ENCODE assay signal across 1 cellular context in the genomic region with DNA sequence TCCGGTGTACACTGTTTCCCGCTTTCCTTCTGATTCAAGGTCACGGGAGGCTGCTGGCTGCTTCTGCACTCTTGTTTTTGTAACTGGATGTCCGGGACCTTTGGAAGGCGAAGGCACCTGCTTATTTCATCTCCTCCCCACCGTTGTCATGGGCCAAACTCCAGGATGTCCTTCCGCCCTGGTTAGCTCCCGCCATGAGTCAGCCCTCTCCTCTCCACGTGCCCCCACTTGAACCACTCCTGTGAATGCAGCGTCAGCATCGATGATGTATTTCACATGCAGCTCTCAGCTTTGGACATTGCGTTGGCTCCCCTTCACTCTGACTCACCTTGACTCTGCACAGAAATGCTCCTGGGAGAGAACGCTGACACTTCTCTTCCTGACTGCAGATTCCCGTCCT.
A peak's percentile ranks its signal among the peaks of the same experiment; 100 is the strongest.
TF ChIP-seq lines count a peak whose summit lies in the region.

No MANE protein-coding gene starts in this region.

TF ChIP-seq in HepG2, 621 proteins besides CTCF, POLR2A, EP300 and RAD21 (continues in another document):
- TF ChIP-seq FOXP1 (IDR thresholded peaks at IDR 0.05) (no peak), FOXP1 (CRISPR knock-in tag; IDR thresholded peaks at IDR 0.05) (peak; percentile 49; the same call in 1 of the 2 replicates), ZNF317 (CRISPR knock-in tag; IDR thresholded peaks at IDR 0.05) (peak; percentile 33; the same call in 1 of the 2 replicates), SIN3B (IDR thresholded peaks at IDR 0.05; ENCODE audit: low read length) (no peak), ZNF7 (CRISPR knock-in tag; IDR thresholded peaks at IDR 0.05) (no peak), HOXA5 (CRISPR knock-in tag; IDR thresholded peaks at IDR 0.05) (no peak), SALL2 (CRISPR knock-in tag; IDR thresholded peaks at IDR 0.05) (no peak), ZSCAN31 (CRISPR knock-in tag; IDR thresholded peaks at IDR 0.05; ENCODE audit: low read depth) (no peak), ZNF12 (CRISPR knock-in tag; IDR thresholded peaks at IDR 0.05) (0 out of 2 replicates have a peak, but pooled peaks have one; percentile 16), ATF7 (IDR thresholded peaks at IDR 0.05) (peak; percentile 43; the same call in 1 of the 2 replicates), ATF7 (CRISPR knock-in tag; IDR thresholded peaks at IDR 0.05) (0 out of 2 replicates have a peak, but pooled peaks have one; percentile 46), ZNF724P (CRISPR knock-in tag; IDR thresholded peaks at IDR 0.05; ENCODE audit: borderline replicate concordance) (0 out of 2 replicates have a peak, but pooled peaks have one; percentile 46), ZNF878 (CRISPR knock-in tag; IDR thresholded peaks at IDR 0.05) (peak; percentile 56; the same call in 1 of the 2 replicates), ZMYM2 (CRISPR knock-in tag; IDR thresholded peaks at IDR 0.05) (no peak), ZZZ3 (CRISPR knock-in tag; IDR thresholded peaks at IDR 0.05; ENCODE audit: borderline replicate concordance) (peak; percentile 45; the same call in 1 of the 2 replicates), SRSF4 (IDR thresholded peaks at IDR 0.05; ENCODE audit: low read depth, low read length, poor library complexity, severe bottlenecking) (no peak), ZNF776 (CRISPR knock-in tag; IDR thresholded peaks at IDR 0.05) (no peak), FOXO1 (CRISPR knock-in tag; IDR thresholded peaks at IDR 0.05) (peak; percentile 58; the same call in 1 of the 2 replicates), SNAPC2 (CRISPR knock-in tag; IDR thresholded peaks at IDR 0.05) (no peak), XBP1 (CRISPR knock-in tag; IDR thresholded peaks at IDR 0.05) (0 out of 2 replicates have a peak, but pooled peaks have one; percentile 59), KMT2A (CRISPR knock-in tag; IDR thresholded peaks at IDR 0.05) (0 out of 2 replicates have a peak, but pooled peaks have one; percentile 28), NFIC (IDR thresholded peaks at IDR 0.05; ENCODE audit: low read length) (no peak), ZNF563 (CRISPR knock-in tag; IDR thresholded peaks at IDR 0.05) (peak; percentile 59; the same call in 1 of the 2 replicates), CEBPG (CRISPR knock-in tag; IDR thresholded peaks at IDR 0.05) (no peak), MIER2 (CRISPR knock-in tag; IDR thresholded peaks at IDR 0.05) (peak; percentile 86; the same call in 1 of the 2 replicates), AGO1 (IDR thresholded peaks at IDR 0.05; ENCODE audit: low read depth, low read length, poor library complexity, severe bottlenecking) (no peak), SP4 (CRISPR knock-in tag; IDR thresholded peaks at IDR 0.05) (no peak), JUN (CRISPR knock-in tag; IDR thresholded peaks at IDR 0.05) (peak; percentile 57; the same call in 1 of the 2 replicates), KDM1A (CRISPR knock-in tag; IDR thresholded peaks at IDR 0.05) (no peak), ZNF558 (CRISPR knock-in tag; IDR thresholded peaks at IDR 0.05; ENCODE audit: borderline replicate concordance) (no peak), EEA1 (CRISPR knock-in tag; IDR thresholded peaks at IDR 0.05; ENCODE audit: borderline replicate concordance) (no peak), ZSCAN21 (CRISPR knock-in tag; IDR thresholded peaks at IDR 0.05; ENCODE audit: borderline replicate concordance) (0 out of 2 replicates have a peak, but pooled peaks have one; percentile 37), XRCC5 (optimal IDR thresholded peaks at IDR 0.05; ENCODE audit: low read length) (no peak), ZNF484 (CRISPR knock-in tag; IDR thresholded peaks at IDR 0.05; ENCODE audit: borderline replicate concordance, low read depth) (no peak), PITX1 (CRISPR knock-in tag; IDR thresholded peaks at IDR 0.05) (no peak), ADNP (CRISPR knock-in tag; IDR thresholded peaks at IDR 0.05) (no peak), TRIM24 (CRISPR knock-in tag; IDR thresholded peaks at IDR 0.05) (no peak), BHLHE40 (IDR thresholded peaks at IDR 0.05; ENCODE audit: low read length) (peak; percentile 82), RARA (CRISPR knock-in tag; IDR thresholded peaks at IDR 0.05) (peak; percentile 76), AKAP8 (CRISPR knock-in tag; IDR thresholded peaks at IDR 0.05) (no peak), GTF2F1 (IDR thresholded peaks at IDR 0.05; ENCODE audit: low read length) (no peak), MED13 (CRISPR knock-in tag; IDR thresholded peaks at IDR 0.05) (no peak), SAFB2 (CRISPR knock-in tag; IDR thresholded peaks at IDR 0.05; ENCODE audit: borderline replicate concordance, low read depth) (no peak), ZNF207 (IDR thresholded peaks at IDR 0.05; ENCODE audit: borderline replicate concordance) (no peak), SOX6 (IDR thresholded peaks at IDR 0.05) (no peak), SOX6 (CRISPR knock-in tag; IDR thresholded peaks at IDR 0.05) (0 out of 2 replicates have a peak, but pooled peaks have one; percentile 25)
- TF ChIP-seq, protein P1, sequence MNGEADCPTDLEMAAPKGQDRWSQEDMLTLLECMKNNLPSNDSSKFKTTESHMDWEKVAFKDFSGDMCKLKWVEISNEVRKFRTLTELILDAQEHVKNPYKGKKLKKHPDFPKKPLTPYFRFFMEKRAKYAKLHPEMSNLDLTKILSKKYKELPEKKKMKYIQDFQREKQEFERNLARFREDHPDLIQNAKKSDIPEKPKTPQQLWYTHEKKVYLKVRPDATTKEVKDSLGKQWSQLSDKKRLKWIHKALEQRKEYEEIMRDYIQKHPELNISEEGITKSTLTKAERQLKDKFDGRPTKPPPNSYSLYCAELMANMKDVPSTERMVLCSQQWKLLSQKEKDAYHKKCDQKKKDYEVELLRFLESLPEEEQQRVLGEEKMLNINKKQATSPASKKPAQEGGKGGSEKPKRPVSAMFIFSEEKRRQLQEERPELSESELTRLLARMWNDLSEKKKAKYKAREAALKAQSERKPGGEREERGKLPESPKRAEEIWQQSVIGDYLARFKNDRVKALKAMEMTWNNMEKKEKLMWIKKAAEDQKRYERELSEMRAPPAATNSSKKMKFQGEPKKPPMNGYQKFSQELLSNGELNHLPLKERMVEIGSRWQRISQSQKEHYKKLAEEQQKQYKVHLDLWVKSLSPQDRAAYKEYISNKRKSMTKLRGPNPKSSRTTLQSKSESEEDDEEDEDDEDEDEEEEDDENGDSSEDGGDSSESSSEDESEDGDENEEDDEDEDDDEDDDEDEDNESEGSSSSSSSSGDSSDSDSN (CRISPR knock-in tag; IDR thresholded peaks at IDR 0.05): no peak; the same call in none of the 2 replicates
- TF ChIP-seq, protein P2, sequence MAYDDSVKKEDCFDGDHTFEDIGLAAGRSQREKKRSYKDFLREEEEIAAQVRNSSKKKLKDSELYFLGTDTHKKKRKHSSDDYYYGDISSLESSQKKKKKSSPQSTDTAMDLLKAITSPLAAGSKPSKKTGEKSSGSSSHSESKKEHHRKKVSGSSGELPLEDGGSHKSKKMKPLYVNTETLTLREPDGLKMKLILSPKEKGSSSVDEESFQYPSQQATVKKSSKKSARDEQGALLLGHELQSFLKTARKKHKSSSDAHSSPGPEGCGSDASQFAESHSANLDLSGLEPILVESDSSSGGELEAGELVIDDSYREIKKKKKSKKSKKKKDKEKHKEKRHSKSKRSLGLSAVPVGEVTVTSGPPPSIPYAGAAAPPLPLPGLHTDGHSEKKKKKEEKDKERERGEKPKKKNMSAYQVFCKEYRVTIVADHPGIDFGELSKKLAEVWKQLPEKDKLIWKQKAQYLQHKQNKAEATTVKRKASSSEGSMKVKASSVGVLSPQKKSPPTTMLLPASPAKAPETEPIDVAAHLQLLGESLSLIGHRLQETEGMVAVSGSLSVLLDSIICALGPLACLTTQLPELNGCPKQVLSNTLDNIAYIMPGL (CRISPR knock-in tag; IDR thresholded peaks at IDR 0.05; ENCODE audit: borderline replicate concordance in 1 of 2, low read depth in 1 of 2): peak in 1 of 2 experiments; percentile 77; a peak in 1 of 4 replicates
- TF ChIP-seq, protein P3, sequence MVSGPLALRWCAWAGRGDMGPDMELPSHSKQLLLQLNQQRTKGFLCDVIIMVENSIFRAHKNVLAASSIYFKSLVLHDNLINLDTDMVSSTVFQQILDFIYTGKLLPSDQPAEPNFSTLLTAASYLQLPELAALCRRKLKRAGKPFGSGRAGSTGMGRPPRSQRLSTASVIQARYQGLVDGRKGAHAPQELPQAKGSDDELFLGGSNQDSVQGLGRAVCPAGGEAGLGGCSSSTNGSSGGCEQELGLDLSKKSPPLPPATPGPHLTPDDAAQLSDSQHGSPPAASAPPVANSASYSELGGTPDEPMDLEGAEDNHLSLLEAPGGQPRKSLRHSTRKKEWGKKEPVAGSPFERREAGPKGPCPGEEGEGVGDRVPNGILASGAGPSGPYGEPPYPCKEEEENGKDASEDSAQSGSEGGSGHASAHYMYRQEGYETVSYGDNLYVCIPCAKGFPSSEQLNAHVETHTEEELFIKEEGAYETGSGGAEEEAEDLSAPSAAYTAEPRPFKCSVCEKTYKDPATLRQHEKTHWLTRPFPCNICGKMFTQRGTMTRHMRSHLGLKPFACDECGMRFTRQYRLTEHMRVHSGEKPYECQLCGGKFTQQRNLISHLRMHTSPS (CRISPR knock-in tag; IDR thresholded peaks at IDR 0.05; ENCODE audit: low read depth): 0 out of 2 replicates have a peak, but pooled peaks have one; percentile 24
- TF ChIP-seq, protein P4, sequence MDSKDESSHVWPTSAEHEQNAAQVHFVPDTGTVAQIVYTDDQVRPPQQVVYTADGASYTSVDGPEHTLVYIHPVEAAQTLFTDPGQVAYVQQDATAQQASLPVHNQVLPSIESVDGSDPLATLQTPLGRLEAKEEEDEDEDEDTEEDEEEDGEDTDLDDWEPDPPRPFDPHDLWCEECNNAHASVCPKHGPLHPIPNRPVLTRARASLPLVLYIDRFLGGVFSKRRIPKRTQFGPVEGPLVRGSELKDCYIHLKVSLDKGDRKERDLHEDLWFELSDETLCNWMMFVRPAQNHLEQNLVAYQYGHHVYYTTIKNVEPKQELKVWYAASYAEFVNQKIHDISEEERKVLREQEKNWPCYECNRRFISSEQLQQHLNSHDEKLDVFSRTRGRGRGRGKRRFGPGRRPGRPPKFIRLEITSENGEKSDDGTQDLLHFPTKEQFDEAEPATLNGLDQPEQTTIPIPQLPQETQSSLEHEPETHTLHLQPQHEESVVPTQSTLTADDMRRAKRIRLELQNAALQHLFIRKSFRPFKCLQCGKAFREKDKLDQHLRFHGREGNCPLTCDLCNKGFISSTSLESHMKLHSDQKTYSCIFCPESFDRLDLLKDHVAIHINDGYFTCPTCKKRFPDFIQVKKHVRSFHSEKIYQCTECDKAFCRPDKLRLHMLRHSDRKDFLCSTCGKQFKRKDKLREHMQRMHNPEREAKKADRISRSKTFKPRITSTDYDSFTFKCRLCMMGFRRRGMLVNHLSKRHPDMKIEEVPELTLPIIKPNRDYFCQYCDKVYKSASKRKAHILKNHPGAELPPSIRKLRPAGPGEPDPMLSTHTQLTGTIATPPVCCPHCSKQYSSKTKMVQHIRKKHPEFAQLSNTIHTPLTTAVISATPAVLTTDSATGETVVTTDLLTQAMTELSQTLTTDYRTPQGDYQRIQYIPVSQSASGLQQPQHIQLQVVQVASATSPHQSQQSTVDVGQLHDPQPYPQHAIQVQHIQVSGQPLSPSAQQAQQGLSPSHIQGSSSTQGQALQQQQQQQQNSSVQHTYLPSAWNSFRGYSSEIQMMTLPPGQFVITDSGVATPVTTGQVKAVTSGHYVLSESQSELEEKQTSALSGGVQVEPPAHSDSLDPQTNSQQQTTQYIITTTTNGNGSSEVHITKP (CRISPR knock-in tag; IDR thresholded peaks at IDR 0.05; ENCODE audit: low read depth): peak; percentile 70; the same call in 1 of the 2 replicates
- TF ChIP-seq, protein P5, sequence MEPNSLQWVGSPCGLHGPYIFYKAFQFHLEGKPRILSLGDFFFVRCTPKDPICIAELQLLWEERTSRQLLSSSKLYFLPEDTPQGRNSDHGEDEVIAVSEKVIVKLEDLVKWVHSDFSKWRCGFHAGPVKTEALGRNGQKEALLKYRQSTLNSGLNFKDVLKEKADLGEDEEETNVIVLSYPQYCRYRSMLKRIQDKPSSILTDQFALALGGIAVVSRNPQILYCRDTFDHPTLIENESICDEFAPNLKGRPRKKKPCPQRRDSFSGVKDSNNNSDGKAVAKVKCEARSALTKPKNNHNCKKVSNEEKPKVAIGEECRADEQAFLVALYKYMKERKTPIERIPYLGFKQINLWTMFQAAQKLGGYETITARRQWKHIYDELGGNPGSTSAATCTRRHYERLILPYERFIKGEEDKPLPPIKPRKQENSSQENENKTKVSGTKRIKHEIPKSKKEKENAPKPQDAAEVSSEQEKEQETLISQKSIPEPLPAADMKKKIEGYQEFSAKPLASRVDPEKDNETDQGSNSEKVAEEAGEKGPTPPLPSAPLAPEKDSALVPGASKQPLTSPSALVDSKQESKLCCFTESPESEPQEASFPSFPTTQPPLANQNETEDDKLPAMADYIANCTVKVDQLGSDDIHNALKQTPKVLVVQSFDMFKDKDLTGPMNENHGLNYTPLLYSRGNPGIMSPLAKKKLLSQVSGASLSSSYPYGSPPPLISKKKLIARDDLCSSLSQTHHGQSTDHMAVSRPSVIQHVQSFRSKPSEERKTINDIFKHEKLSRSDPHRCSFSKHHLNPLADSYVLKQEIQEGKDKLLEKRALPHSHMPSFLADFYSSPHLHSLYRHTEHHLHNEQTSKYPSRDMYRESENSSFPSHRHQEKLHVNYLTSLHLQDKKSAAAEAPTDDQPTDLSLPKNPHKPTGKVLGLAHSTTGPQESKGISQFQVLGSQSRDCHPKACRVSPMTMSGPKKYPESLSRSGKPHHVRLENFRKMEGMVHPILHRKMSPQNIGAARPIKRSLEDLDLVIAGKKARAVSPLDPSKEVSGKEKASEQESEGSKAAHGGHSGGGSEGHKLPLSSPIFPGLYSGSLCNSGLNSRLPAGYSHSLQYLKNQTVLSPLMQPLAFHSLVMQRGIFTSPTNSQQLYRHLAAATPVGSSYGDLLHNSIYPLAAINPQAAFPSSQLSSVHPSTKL (CRISPR knock-in tag; IDR thresholded peaks at IDR 0.05): peak; percentile 80
- TF ChIP-seq, protein P6, sequence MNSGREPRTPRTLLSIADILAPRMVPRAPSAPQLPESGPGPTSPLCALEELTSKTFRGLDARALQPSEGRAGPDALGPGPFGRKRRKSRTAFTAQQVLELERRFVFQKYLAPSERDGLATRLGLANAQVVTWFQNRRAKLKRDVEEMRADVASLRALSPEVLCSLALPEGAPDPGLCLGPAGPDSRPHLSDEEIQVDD (CRISPR knock-in tag; IDR thresholded peaks at IDR 0.05; ENCODE audit: borderline replicate concordance): no peak
- TF ChIP-seq, protein P7, sequence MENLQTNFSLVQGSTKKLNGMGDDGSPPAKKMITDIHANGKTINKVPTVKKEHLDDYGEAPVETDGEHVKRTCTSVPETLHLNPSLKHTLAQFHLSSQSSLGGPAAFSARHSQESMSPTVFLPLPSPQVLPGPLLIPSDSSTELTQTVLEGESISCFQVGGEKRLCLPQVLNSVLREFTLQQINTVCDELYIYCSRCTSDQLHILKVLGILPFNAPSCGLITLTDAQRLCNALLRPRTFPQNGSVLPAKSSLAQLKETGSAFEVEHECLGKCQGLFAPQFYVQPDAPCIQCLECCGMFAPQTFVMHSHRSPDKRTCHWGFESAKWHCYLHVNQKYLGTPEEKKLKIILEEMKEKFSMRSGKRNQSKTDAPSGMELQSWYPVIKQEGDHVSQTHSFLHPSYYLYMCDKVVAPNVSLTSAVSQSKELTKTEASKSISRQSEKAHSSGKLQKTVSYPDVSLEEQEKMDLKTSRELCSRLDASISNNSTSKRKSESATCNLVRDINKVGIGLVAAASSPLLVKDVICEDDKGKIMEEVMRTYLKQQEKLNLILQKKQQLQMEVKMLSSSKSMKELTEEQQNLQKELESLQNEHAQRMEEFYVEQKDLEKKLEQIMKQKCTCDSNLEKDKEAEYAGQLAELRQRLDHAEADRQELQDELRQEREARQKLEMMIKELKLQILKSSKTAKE (CRISPR knock-in tag; IDR thresholded peaks at IDR 0.05; ENCODE audit: borderline replicate concordance): peak; percentile 34; the same call in 1 of the 2 replicates
